In genomic region chr1:177488722-177489121, GRCh38 we compare ENCODE assay signal across 20 cellular contexts.
DNase-seq lines count a peak whose midpoint lies in the region; ATAC-seq and TF ChIP-seq lines count a peak whose summit lies in the region.
"Had no signal": no experiment of that assay in that cellular context is flagged by ENCODE, and none has a peak within 500 bp of the region (broad histone marks: within the 10 kb centered on the region; RNA-seq: fewer than 3 reads in every experiment).

No MANE protein-coding gene starts in this region.

- H3K27me3 ChIP-seq in SK-N-SH (ENCODE audit: insufficient read depth): no peaks in the 10 kb centered on the region
- H3K27me3 ChIP-seq: BE2C, BLaER1 had no signal

- H3K9me2 ChIP-seq in SK-N-SH: no peaks in the 10 kb centered on the region

- no peaks in the 10 kb centered on the region for H3K36me3 Mint-ChIP-seq in natural killer cell
- H3K36me3 Mint-ChIP-seq: CD14-positive monocyte; CD4-positive, alpha-beta memory T cell; CD4-positive, CD25-positive, alpha-beta regulatory T cell; CD8-positive, alpha-beta memory T cell had no signal

- H3K27ac Mint-ChIP-seq in natural killer cell: no peak overlapping the region
- H3K27ac Mint-ChIP-seq: CD14-positive monocyte; CD4-positive, alpha-beta memory T cell; CD4-positive, CD25-positive, alpha-beta regulatory T cell; CD8-positive, alpha-beta memory T cell had no signal

- H3K36me3 ChIP-seq in SK-N-SH (replicated peaks in 1 of 2; ENCODE audit: control insufficient read depth in 1 of 2, insufficient read depth in 2 of 2, low read length in 1 of 2): no peaks in the 10 kb centered on the region
- H3K36me3 ChIP-seq: BE2C, BLaER1 had no signal

- H3K9me3 ChIP-seq in SK-N-SH: no peaks in the 10 kb centered on the region
- H3K9me3 ChIP-seq: BE2C, BLaER1 had no signal

- no peak for TF ChIP-seq RAD21 in SK-N-SH (IDR thresholded peaks at IDR 0.05; ENCODE audit: low read length)

- H3K4me2 ChIP-seq in SK-N-SH: no peak overlapping the region
- H3K4me2 ChIP-seq: BLaER1 had no signal

- H3K79me2 ChIP-seq in SK-N-SH (ENCODE audit: insufficient read depth): no peaks in the 10 kb centered on the region

- H3K4me3 ChIP-seq in SK-N-SH (ENCODE audit: low read depth in 2 of 2, low read length in 1 of 2): no peak overlapping the region
- no peak overlapping the region for H3K4me3 ChIP-seq in fibroblast of mammary gland (ENCODE audit: control insufficient read depth, low read depth, low read length)
- H3K4me3 ChIP-seq: BLaER1 had no signal

- H4K20me1 ChIP-seq in SK-N-SH (ENCODE audit: insufficient read depth): no peaks in the 10 kb centered on the region
- H4K20me1 ChIP-seq: BLaER1 had no signal

- H3K4me3 Mint-ChIP-seq in natural killer cell: no peak overlapping the region
- H3K4me3 Mint-ChIP-seq: CD14-positive monocyte; CD4-positive, alpha-beta memory T cell; CD4-positive, CD25-positive, alpha-beta regulatory T cell; CD8-positive, alpha-beta memory T cell had no signal

- intact Hi-C loops in natural killer cell (cut with micrococcal nuclease): no loop called here

- POLR2A ChIA-PET in SK-N-SH (lab: Yijun Ruan, JAX): no interaction called here

- no peak overlapping the region for H2AFZ ChIP-seq in SK-N-SH (ENCODE audit: low read depth)

- peaks cover 0 to 6% of the 10 kb centered on the region in 2 experiments; a peak in 1 of 4 replicates for H3K4me1 ChIP-seq in SK-N-SH (ENCODE audit: control insufficient read depth in 1 of 2, insufficient read depth in 2 of 2, low read depth in 1 of 2, low read length in 1 of 2)
- H3K4me1 ChIP-seq: BE2C, BLaER1 had no signal

- no peaks in the 10 kb centered on the region for H3K4me1 Mint-ChIP-seq in natural killer cell
- H3K4me1 Mint-ChIP-seq: CD14-positive monocyte; CD4-positive, alpha-beta memory T cell; CD4-positive, CD25-positive, alpha-beta regulatory T cell; CD8-positive, alpha-beta memory T cell had no signal

- WGBS in SK-N-SH (ENCODE audit: low lambda C conversion rate): 6% methylated on average over 2 of the region's 2 CpGs

- CTCF ChIA-PET in SK-N-SH (lab: Yijun Ruan, JAX): interaction anchor here (0.9 kb wide), 1 partner anchor 198 kb away, joined by 3 read pairs; no protein-coding TSS in a partner anchor

- peaks cover 11 to 15% of the 10 kb centered on the region in 2 donors for H3K9me3 Mint-ChIP-seq in natural killer cell

- no peaks in the 10 kb centered on the region for H3K27me3 Mint-ChIP-seq in natural killer cell (ENCODE audit: low read depth in 2 of 2)
- H3K27me3 Mint-ChIP-seq: CD4-positive, alpha-beta memory T cell; CD4-positive, CD25-positive, alpha-beta regulatory T cell; CD8-positive, alpha-beta memory T cell had no signal

- TF ChIP-seq CTCF in SK-N-SH (IDR thresholded peaks at IDR 0.05): no peak
- TF ChIP-seq CTCF in fibroblast of mammary gland (conservative IDR thresholded peaks at IDR 0.05; ENCODE audit: control insufficient read depth, insufficient read depth, low read depth, low read length): no peak
- TF ChIP-seq CTCF in natural killer cell (IDR thresholded peaks at IDR 0.05): no peak

- no peak overlapping the region for H3K9ac ChIP-seq in SK-N-SH
- H3K9ac ChIP-seq: BLaER1 had no signal

- H3K27ac ChIP-seq in SK-N-SH (ENCODE audit: low read depth in 2 of 2, low read length in 1 of 2): no peak overlapping the region
- H3K27ac ChIP-seq: BLaER1 had no signal

- DNase-seq in NCI-H82 (lab: John Stamatoyannopoulos, UW) (peak; percentile 97), SK-N-SH (peak; percentile 39), fibroblast of mammary gland (ENCODE audit: low read depth) (peak; percentile 24), left kidney (ENCODE audit: low read depth, low spot score) (peak; percentile 9), natural killer cell (no peak)
- DNase-seq: 8988T; ACHN; BE2C; C1 segment of cervical spinal cord; CD4-positive, alpha-beta memory T cell; CD4-positive, CD25-positive, alpha-beta regulatory T cell; CD8-positive, alpha-beta memory T cell; COR-L47; DMS79 treated with DMSO at 0.1 percent for 48 hours; GF-D8 had no signal

- peak in 1 of 2 experiments; percentile 60; a peak in 1 of 4 replicates for TF ChIP-seq EP300 in SK-N-SH (IDR thresholded peaks at IDR 0.05; ENCODE audit: borderline replicate concordance in 1 of 2, low read depth in 1 of 2, low read length in 1 of 2)

- ATAC-seq in HG03565 (IDR thresholded peaks at IDR 0.05; ENCODE audit: unreplicated experiment): no peak
- no peak for ATAC-seq in GM21717 (IDR thresholded peaks at IDR 0.05; ENCODE audit: unreplicated experiment)
- ATAC-seq in natural killer cell: no peak
- ATAC-seq in HG02852 (IDR thresholded peaks at IDR 0.05; ENCODE audit: unreplicated experiment): no peak

- H3F3A ChIP-seq in SK-N-SH (replicated peaks; ENCODE audit: insufficient read depth): no peaks in the 10 kb centered on the region

TF ChIP-seq in SK-N-SH, 30 proteins besides CTCF, POLR2A, EP300 and RAD21:
- no peak for TF ChIP-seq PBX3 (IDR thresholded peaks at IDR 0.05)
- TF ChIP-seq POLR2AphosphoS5 (IDR thresholded peaks at IDR 0.05; ENCODE audit: low read depth, low read length): no peak
- TF ChIP-seq JUND (IDR thresholded peaks at IDR 0.05): no peak
- 0 out of 2 replicates have a peak, but pooled peaks have one; percentile 18 for TF ChIP-seq TCF12 (IDR thresholded peaks at IDR 0.05)
- no peak for TF ChIP-seq CHD2 (IDR thresholded peaks at IDR 0.05; ENCODE audit: low read length, partially characterized antibody)
- TF ChIP-seq RXRA (IDR thresholded peaks at IDR 0.05; ENCODE audit: borderline replicate concordance, low read depth): no peak
- no peak for TF ChIP-seq MXI1 (IDR thresholded peaks at IDR 0.05; ENCODE audit: low read depth, low read length)
- no peak for TF ChIP-seq GABPA (IDR thresholded peaks at IDR 0.05; ENCODE audit: low read depth)
- peak; percentile 20; the same call in 1 of the 2 replicates for TF ChIP-seq NFIC (IDR thresholded peaks at IDR 0.05; ENCODE audit: borderline replicate concordance)
- TF ChIP-seq MAX (IDR thresholded peaks at IDR 0.05; ENCODE audit: low read depth): no peak
